In the genomic region with DNA sequence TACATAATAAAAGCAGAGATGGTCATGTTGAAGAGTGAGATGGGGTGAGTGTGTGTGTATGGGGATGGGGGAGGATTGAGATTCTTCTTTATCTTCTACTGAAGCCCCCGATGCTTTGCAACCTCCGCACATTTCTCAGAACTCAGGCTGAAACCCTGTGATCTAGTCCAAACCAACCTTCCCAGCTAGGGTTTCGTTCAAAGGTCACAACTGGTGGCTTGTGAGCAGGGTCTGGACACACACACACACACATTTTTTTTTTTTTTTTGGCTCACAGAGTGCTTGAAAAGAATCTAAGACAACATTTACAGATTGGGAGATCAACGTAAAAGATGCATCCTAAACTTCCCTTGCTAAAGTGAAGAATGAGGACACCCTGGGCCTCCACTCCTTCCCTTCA, we compare ENCODE assay signal across 27 cellular contexts.
"Had no signal": no experiment of that assay in that cellular context is flagged by ENCODE, and none has a peak within 500 bp of the region (broad histone marks: within the 10 kb centered on the region; RNA-seq: fewer than 3 reads in every experiment).

No MANE protein-coding gene starts in this region.

- DNase-seq: activated B cell treated with CpG ODN at 0.5 μM for 24 hours; activated CD4-positive, alpha-beta memory T cell treated with anti-CD3 and anti-CD28 coated beads, Interleukin-2, amount 10 ng/mL, durations not matched to agents 7 days and 5 days; activated CD4-positive, alpha-beta T cell treated with anti-CD3 and anti-CD28 coated beads for 48 hours; activated CD4-positive, alpha-beta T cell treated with anti-CD3 and anti-CD28 coated beads, Interleukin-2, amount 10 ng/mL, durations not matched to agents 7 days and 5 days; activated CD4-positive, CD25-positive, alpha-beta regulatory T cell treated with anti-CD3 and anti-CD28 coated beads, Interleukin-2, amount 50 U/mL, for 72 hours; activated CD8-positive, alpha-beta memory T cell treated with anti-CD3 and anti-CD28 coated beads for 24 hours; activated CD8-positive, alpha-beta memory T cell treated with anti-CD3 and anti-CD28 coated beads, Interleukin-2, amount 10 ng/mL, durations not matched to agents 7 days and 5 days; activated CD8-positive, alpha-beta memory T cell treated with anti-CD3 and anti-CD28 coated beads, Interleukin-2, amount 50 U/mL, for 48 hours; activated CD8-positive, alpha-beta T cell treated with anti-CD3 and anti-CD28 coated beads, Interleukin-2, amount 10 ng/mL, durations not matched to agents 7 days and 5 days; activated effector memory CD4-positive, alpha-beta T cell treated with Interleukin-2 at 50 U/mL for 16 hours; activated gamma-delta T cell; activated naive CD4-positive, alpha-beta T cell treated with anti-CD3 and anti-CD28 coated beads, Interleukin-2, amount 10 ng/mL, durations not matched to agents 7 days and 5 days; activated naive CD4-positive, alpha-beta T cell treated with Interleukin-2 at 50 U/mL for 16 hours; activated naive CD8-positive, alpha-beta T cell treated with anti-CD3 and anti-CD28 coated beads, Interleukin-2, amount 10 ng/mL, durations not matched to agents 7 days and 5 days; activated naive CD8-positive, alpha-beta T cell treated with anti-CD3 and anti-CD28 coated beads, Interleukin-2, amount 50 U/mL, for 24 hours; activated T-cell treated with anti-CD3 and anti-CD28 coated beads, Interleukin-2, amount 50 U/mL, for 24 hours; activated T-cell treated with anti-CD3 and anti-CD28 coated beads, Interleukin-2, amount 50 U/mL, for 48 hours; anterior cingulate cortex; caudate nucleus; cerebellar nuclear complex; T-helper 1 cell; T-helper 9 cell had no signal

- FAIRE-seq: bronchial epithelial cell, TTC549 had no signal

- H3K4me1 ChIP-seq: ascending aorta had no signal

- H3K4me3 ChIP-seq: ascending aorta, cardiac muscle cell had no signal

- ATAC-seq: activated CD8-positive, alpha-beta memory T cell treated with anti-CD3 and anti-CD28 coated beads, Interleukin-2, amount 10 ng/mL, durations not matched to agents 7 days and 5 days; activated CD8-positive, alpha-beta T cell treated with anti-CD3 and anti-CD28 coated beads, Interleukin-2, amount 10 ng/mL, durations not matched to agents 7 days and 5 days; activated naive CD8-positive, alpha-beta T cell treated with anti-CD3 and anti-CD28 coated beads, Interleukin-2, amount 50 U/mL, for 24 hours had no signal

- H3K9me3 ChIP-seq: ascending aorta had no signal

- H3K27ac ChIP-seq: ascending aorta, cardiac muscle cell, VCaP had no signal

- H3K36me3 ChIP-seq: ascending aorta, cardiac muscle cell had no signal

- H3K27me3 ChIP-seq: ascending aorta, cardiac muscle cell had no signal
